Comparison of ENCODE assay signal across 14 cellular contexts in the genomic region with DNA sequence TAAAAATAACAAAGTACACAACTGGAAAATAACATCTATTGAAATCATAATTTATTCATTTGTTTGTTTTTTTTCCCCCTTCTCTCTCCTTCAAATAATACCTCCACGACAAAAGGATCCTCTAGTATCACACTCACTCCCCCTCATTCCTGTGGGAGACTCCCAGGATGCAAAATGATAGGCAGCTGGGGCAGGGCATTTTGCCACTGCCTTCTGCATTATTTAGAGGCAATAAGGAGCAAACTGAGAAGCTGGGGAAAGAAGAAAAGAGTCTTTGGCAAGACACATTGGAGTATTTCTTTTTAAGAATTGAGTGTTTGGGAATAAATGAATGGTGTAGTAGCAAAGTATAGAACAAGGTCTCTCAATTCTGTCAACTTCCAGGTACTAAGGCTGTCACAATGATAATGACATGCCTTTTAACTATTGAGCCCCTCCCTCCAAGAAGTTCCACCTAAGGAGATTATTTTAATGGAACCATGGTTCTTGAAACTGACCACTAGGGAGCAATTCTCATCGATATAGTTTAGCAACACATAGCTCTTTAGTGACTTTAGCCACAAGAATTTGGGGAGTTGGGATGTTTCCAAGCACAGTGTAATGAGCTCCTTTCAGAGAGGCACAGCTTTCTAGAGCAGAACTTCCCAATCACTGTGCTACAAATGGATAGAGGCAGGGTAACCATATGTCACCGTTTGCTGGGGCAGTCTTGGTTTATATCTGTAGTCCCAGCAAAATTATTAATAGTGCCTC.
DNase-seq lines count a peak whose midpoint lies in the region; FAIRE-seq and TF ChIP-seq lines count a peak whose summit lies in the region.
"Had no signal": no experiment of that assay in that cellular context is flagged by ENCODE, and none has a peak within 500 bp of the region (broad histone marks: within the 10 kb centered on the region; RNA-seq: fewer than 3 reads in every experiment).

No MANE protein-coding gene starts in this region.

- H3K4me1 ChIP-seq in astrocyte (ENCODE audit: insufficient read depth, low read length) (peaks cover 6% of the 10 kb centered on the region), HAP-1 (no peaks in the 10 kb centered on the region; the same call in 1 of the 2 replicates)
- H3K4me1 ChIP-seq: BLaER1, vagina had no signal

- H4K20me1 ChIP-seq in astrocyte (ENCODE audit: insufficient read depth, low read length), result no peaks in the 10 kb centered on the region

- POLR2A ChIA-PET in AG04450 (lab: Yijun Ruan, JAX), result interaction anchor here (0.5 to 1.1 kb wide), 2 partner anchors 20 to 231 kb away, joined by 3 to 5 read pairs; no protein-coding TSS in a partner anchor

- H3K79me2 ChIP-seq in astrocyte (ENCODE audit: insufficient read depth, low read length), result no peaks in the 10 kb centered on the region

- in situ Hi-C loops in HAP-1 (cut with MboI; ENCODE audit: low sequenced_read_pairs), result no loop called here

- no peaks in the 10 kb centered on the region for H3K27me3 ChIP-seq in AG04450 (ENCODE audit: control insufficient read depth, insufficient read depth, low read length)
- H3K27me3 ChIP-seq in astrocyte (ENCODE audit: insufficient read depth, low read length), result no peaks in the 10 kb centered on the region
- H3K27me3 ChIP-seq in HAP-1 (ENCODE audit: low read depth), result no peaks in the 10 kb centered on the region
- H3K27me3 ChIP-seq: vagina had no signal

- no peak overlapping the region for H2AFZ ChIP-seq in astrocyte (ENCODE audit: low read depth, low read length)

- H3K9ac ChIP-seq in astrocyte (ENCODE audit: low read length), result no peak overlapping the region
- H3K9ac ChIP-seq: BLaER1 had no signal

- peak overlapping the region; percentile 14 for H3K27ac Mint-ChIP-seq in astrocyte (ENCODE audit: unreplicated experiment)

- H3K4me3 ChIP-seq in AG04450 (ENCODE audit: low read depth, low read length) (no peak overlapping the region), astrocyte (ENCODE audit: insufficient read depth, low read depth, low read length) (no peak overlapping the region), HAP-1 (no peak overlapping the region)
- H3K4me3 ChIP-seq: BLaER1, vagina had no signal

- H3K27me3 Mint-ChIP-seq in astrocyte (ENCODE audit: low read depth, unreplicated experiment), result no peaks in the 10 kb centered on the region

- DNase-seq in AG04450 (ENCODE audit: low read depth, low spot score) (peak; percentile 63), HS-27A (ENCODE audit: low read depth) (peak; percentile 69), astrocyte (ENCODE audit: low read depth) (peak; percentile 77), glomerular visceral epithelial cell (ENCODE audit: extremely low spot score) (peak; percentile 1), NCI-H1694 (lab: John Stamatoyannopoulos, UW) (no peak), substantia nigra (lab: John Stamatoyannopoulos, UW) (no peak), HAP-1 (ENCODE audit: low spot score in 2 of 2) (no peak)
- no peak for DNase-seq in stimulated activated naive CD4-positive, alpha-beta T cell (lab: John Stamatoyannopoulos, UW)
- DNase-seq: activated gamma-delta T cell treated with Interleukin-2 at 50 U/mL for 16 hours; NCI-H1092; NCI-H510A; stimulated activated CD4-positive, alpha-beta T cell treated with anti-CD3 and anti-CD28 coated beads, Interleukin-2, amount 100 ng/mL, for 24 hours had no signal

- peak; percentile 5 for FAIRE-seq in astrocyte (lab: Jason Lieb, UNC)

- H3K4me3 Mint-ChIP-seq in astrocyte (ENCODE audit: unreplicated experiment), result no peak overlapping the region

- peaks cover 4% of the 10 kb centered on the region for H3K4me1 Mint-ChIP-seq in astrocyte (ENCODE audit: low read depth, unreplicated experiment)

- TF ChIP-seq CTCF in AG04450 (IDR thresholded peaks at IDR 0.05; ENCODE audit: low read depth, low read length), result peak; percentile 42; the same call in 1 of the 2 replicates
- peak; percentile 5 for TF ChIP-seq CTCF in astrocyte (IDR thresholded peaks at IDR 0.05; ENCODE audit: insufficient read depth, low read depth, low read length)

- H3K36me3 Mint-ChIP-seq in astrocyte (ENCODE audit: low read depth, unreplicated experiment), result no peaks in the 10 kb centered on the region

- H3K9me3 Mint-ChIP-seq in astrocyte (ENCODE audit: unreplicated experiment), result peaks cover 1% of the 10 kb centered on the region

- CTCF ChIA-PET in AG04450 (lab: Charles Lee), result interaction anchor here (0.7 kb wide), 1 partner anchor 114 kb away, joined by 3 read pairs; no protein-coding TSS in a partner anchor

- H3K9me3 ChIP-seq in AG04450 (ENCODE audit: control insufficient read depth, insufficient read depth, low read length), result no peaks in the 10 kb centered on the region
- no peaks in the 10 kb centered on the region for H3K9me3 ChIP-seq in astrocyte (ENCODE audit: insufficient read depth, low read depth, low read length)
- H3K9me3 ChIP-seq in HAP-1, result no peaks in the 10 kb centered on the region
- H3K9me3 ChIP-seq: BLaER1, vagina had no signal

- H3K27ac ChIP-seq in AG04450 (ENCODE audit: low read depth, low read length), result no peak overlapping the region
- H3K27ac ChIP-seq in astrocyte (ENCODE audit: low read depth, low read length), result peak overlapping the region; percentile 18
- no peak overlapping the region for H3K27ac ChIP-seq in substantia nigra (ENCODE audit: low read depth, low read length, poor library complexity, severe bottlenecking)
- H3K27ac ChIP-seq: BLaER1, vagina had no signal

- H3K36me3 ChIP-seq in astrocyte (ENCODE audit: insufficient read depth, low read length), result no peaks in the 10 kb centered on the region
- no peaks in the 10 kb centered on the region for H3K36me3 ChIP-seq in HAP-1 (replicated peaks)
- H3K36me3 ChIP-seq: BLaER1, vagina had no signal

- H3K4me2 ChIP-seq in astrocyte (ENCODE audit: low read length), result no peak overlapping the region
- H3K4me2 ChIP-seq: BLaER1 had no signal

Comparison
In these comparisons a context has a peak if more than half of its experiments do, and no peak if none do; other contexts are left out.
1. DNase-seq: peak in AG04450 (single experiment), HS-27A (single experiment), astrocyte (single experiment) and glomerular visceral epithelial cell (single experiment); none in NCI-H1694 (single experiment), substantia nigra (0 of 49), HAP-1 (0 of 2) and stimulated activated naive CD4-positive, alpha-beta T cell (0 of 6).